18 cellular contexts compared by ENCODE assay signal in the genomic region with DNA sequence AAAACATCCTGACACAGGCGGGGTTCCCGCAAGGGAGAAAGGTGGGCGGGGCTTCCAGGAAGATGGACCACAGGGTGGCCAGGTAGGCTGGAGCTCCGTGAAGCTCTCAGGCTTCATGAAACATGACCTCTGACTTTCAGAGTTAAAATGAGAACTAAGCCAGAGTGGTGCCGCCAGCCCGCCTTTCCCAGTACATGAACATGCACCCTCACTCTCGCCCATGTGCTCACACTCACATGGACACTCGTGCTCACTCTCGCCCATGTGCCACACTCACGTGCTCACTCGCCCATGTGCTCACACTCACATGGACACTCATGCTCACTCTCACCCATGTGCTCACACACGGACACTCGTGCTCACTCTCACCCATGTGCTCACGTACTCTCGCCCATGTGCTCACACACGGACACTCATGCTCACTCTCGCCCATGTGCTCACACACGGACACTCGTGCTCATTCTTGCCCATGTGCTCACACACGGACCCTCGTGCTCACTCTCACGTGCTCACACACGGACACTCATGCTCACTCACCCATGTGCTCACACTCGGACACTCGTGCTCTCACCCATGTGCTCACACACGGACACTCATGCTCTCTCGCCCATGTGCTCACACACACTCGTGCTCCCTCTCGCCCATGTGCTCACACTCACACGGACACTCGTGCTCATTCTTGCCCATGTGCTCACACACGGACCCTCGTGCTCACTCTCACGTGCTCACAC. TPM values are rescaled to one million over a fixed set of nuclear protein-coding genes. Genes with fewer than 3 reads are reported as not detected.
A peak's percentile ranks its signal among the peaks of the same experiment; 100 is the strongest.
DNase-seq lines count a peak whose midpoint lies in the region; ATAC-seq, FAIRE-seq and TF ChIP-seq lines count a peak whose summit lies in the region.
"Had no signal": no experiment of that assay in that cellular context is flagged by ENCODE, and none has a peak within 500 bp of the region (broad histone marks: within the 10 kb centered on the region; RNA-seq: fewer than 3 reads in every experiment).

No MANE protein-coding gene starts in this region.

- H2AFZ ChIP-seq in neural progenitor cell (replicated peaks) = no peak overlapping the region

- H3K9me3 ChIP-seq in neural progenitor cell (ENCODE audit: low read depth) = no peaks in the 10 kb centered on the region
- H3K9me3 ChIP-seq: colonic mucosa, gastrocnemius medialis had no signal

- H3K4me3 Mint-ChIP-seq in activated CD8-positive, alpha-beta T cell treated with anti-CD3 and anti-CD28 coated beads for 36 hours = no peak overlapping the region
- no peak overlapping the region for H3K4me3 Mint-ChIP-seq in activated CD8-positive, alpha-beta T cell treated with anti-CD3 and anti-CD28 coated beads, Interleukin-2, amount 10 ng/mL, durations not matched to agents 7 days and 5 days
- H3K4me3 Mint-ChIP-seq in activated naive CD8-positive, alpha-beta T cell treated with anti-CD3 and anti-CD28 coated beads, Interleukin-2, amount 50 U/mL, for 24 hours = no peak overlapping the region
- H3K4me3 Mint-ChIP-seq in neural progenitor cell = peak overlapping the region; percentile 7

- no peak overlapping the region for H3K9ac ChIP-seq in neural progenitor cell

- H3K4me3 ChIP-seq in neural progenitor cell = no peak overlapping the region
- H3K4me3 ChIP-seq: colonic mucosa, gastrocnemius medialis, SK-N-MC had no signal

- FAIRE-seq in GM12891 (lab: Jason Lieb, UNC) = peak; percentile 76

- H3K36me3 Mint-ChIP-seq in activated CD8-positive, alpha-beta T cell treated with anti-CD3 and anti-CD28 coated beads for 36 hours (ENCODE audit: low read depth) = peaks cover 35% of the 10 kb centered on the region
- peaks cover 39% of the 10 kb centered on the region for H3K36me3 Mint-ChIP-seq in activated CD8-positive, alpha-beta T cell treated with anti-CD3 and anti-CD28 coated beads, Interleukin-2, amount 10 ng/mL, durations not matched to agents 7 days and 5 days (ENCODE audit: low read depth)
- H3K36me3 Mint-ChIP-seq in activated naive CD8-positive, alpha-beta T cell treated with anti-CD3 and anti-CD28 coated beads, Interleukin-2, amount 50 U/mL, for 24 hours (ENCODE audit: low read depth) = peaks cover 33% of the 10 kb centered on the region
- peaks cover 28% of the 10 kb centered on the region for H3K36me3 Mint-ChIP-seq in neural progenitor cell

- H3F3A ChIP-seq in neural progenitor cell (ENCODE audit: low read depth) = peaks cover 18% of the 10 kb centered on the region

- H3K4me1 Mint-ChIP-seq in activated CD8-positive, alpha-beta T cell treated with anti-CD3 and anti-CD28 coated beads for 36 hours (ENCODE audit: low read depth) = peaks cover 17% of the 10 kb centered on the region
- H3K4me1 Mint-ChIP-seq in activated CD8-positive, alpha-beta T cell treated with anti-CD3 and anti-CD28 coated beads, Interleukin-2, amount 10 ng/mL, durations not matched to agents 7 days and 5 days (ENCODE audit: low read depth) = peaks cover 15% of the 10 kb centered on the region
- H3K4me1 Mint-ChIP-seq in activated naive CD8-positive, alpha-beta T cell treated with anti-CD3 and anti-CD28 coated beads, Interleukin-2, amount 50 U/mL, for 24 hours = peaks cover 11% of the 10 kb centered on the region
- peaks cover 6% of the 10 kb centered on the region for H3K4me1 Mint-ChIP-seq in neural progenitor cell

- POLR2A ChIA-PET in activated CD8-positive, alpha-beta T cell treated with anti-CD3 and anti-CD28 coated beads for 36 hours (lab: Charles Lee) = no interaction called here
- POLR2A ChIA-PET in activated CD8-positive, alpha-beta T cell treated with anti-CD3 and anti-CD28 coated beads, Interleukin-2, amount 10 ng/mL, durations not matched to agents 7 days and 5 days (lab: Charles Lee) = no interaction called here

- H3K27me3 Mint-ChIP-seq in activated CD8-positive, alpha-beta T cell treated with anti-CD3 and anti-CD28 coated beads for 36 hours = no peaks in the 10 kb centered on the region
- H3K27me3 Mint-ChIP-seq in activated CD8-positive, alpha-beta T cell treated with anti-CD3 and anti-CD28 coated beads, Interleukin-2, amount 10 ng/mL, durations not matched to agents 7 days and 5 days (ENCODE audit: low read depth) = no peaks in the 10 kb centered on the region
- no peaks in the 10 kb centered on the region for H3K27me3 Mint-ChIP-seq in activated naive CD8-positive, alpha-beta T cell treated with anti-CD3 and anti-CD28 coated beads, Interleukin-2, amount 50 U/mL, for 24 hours
- peaks cover 8% of the 10 kb centered on the region for H3K27me3 Mint-ChIP-seq in neural progenitor cell (ENCODE audit: insufficient read depth, low read depth)

- no peak for DNase-seq in activated CD8-positive, alpha-beta T cell treated with anti-CD3 and anti-CD28 coated beads for 36 hours
- DNase-seq in activated CD8-positive, alpha-beta T cell treated with anti-CD3 and anti-CD28 coated beads, Interleukin-2, amount 10 ng/mL, durations not matched to agents 7 days and 5 days = no peak
- DNase-seq in GM12891 (ENCODE audit: insufficient read length, low spot score) (no peak), neural progenitor cell (ENCODE audit: low spot score) (no peak)
- no peak for DNase-seq in activated naive CD8-positive, alpha-beta T cell treated with anti-CD3 and anti-CD28 coated beads, Interleukin-2, amount 50 U/mL, for 24 hours
- DNase-seq: activated CD4-positive, alpha-beta T cell treated with anti-CD3 and anti-CD28 coated beads, Interleukin-2, amount 50 U/mL, for 48 hours; colonic mucosa; gastrocnemius medialis; GF-D8; IMR-90; NCI-H1930; NCI-H510A; stimulated activated CD4-positive, alpha-beta T cell treated with anti-CD3 and anti-CD28 coated beads, Interleukin-15, amount 100 ng/mL, for 24 hours had no signal

- intact Hi-C loops in activated CD8-positive, alpha-beta T cell treated with anti-CD3 and anti-CD28 coated beads for 36 hours (cut with micrococcal nuclease) = no loop called here

- H3K4me1 ChIP-seq in neural progenitor cell = no peaks in the 10 kb centered on the region
- H3K4me1 ChIP-seq: colonic mucosa, gastrocnemius medialis had no signal

- no peak for TF ChIP-seq CTCF in activated CD8-positive, alpha-beta T cell treated with anti-CD3 and anti-CD28 coated beads for 36 hours (IDR thresholded peaks at IDR 0.05)
- no peak for TF ChIP-seq CTCF in neural progenitor cell (IDR thresholded peaks at IDR 0.05)

- no peaks in the 10 kb centered on the region for H3K9me3 Mint-ChIP-seq in activated CD8-positive, alpha-beta T cell treated with anti-CD3 and anti-CD28 coated beads for 36 hours
- H3K9me3 Mint-ChIP-seq in activated CD8-positive, alpha-beta T cell treated with anti-CD3 and anti-CD28 coated beads, Interleukin-2, amount 10 ng/mL, durations not matched to agents 7 days and 5 days (ENCODE audit: insufficient read depth) = no peaks in the 10 kb centered on the region
- no peaks in the 10 kb centered on the region for H3K9me3 Mint-ChIP-seq in activated naive CD8-positive, alpha-beta T cell treated with anti-CD3 and anti-CD28 coated beads, Interleukin-2, amount 50 U/mL, for 24 hours
- H3K9me3 Mint-ChIP-seq in neural progenitor cell = peaks cover 3% of the 10 kb centered on the region

- H3K27ac ChIP-seq in neural progenitor cell = no peak overlapping the region
- H3K27ac ChIP-seq: colonic mucosa, epithelial cell of prostate, SK-N-MC had no signal

- no peaks in the 10 kb centered on the region for H3K27me3 ChIP-seq in neural progenitor cell
- H3K27me3 ChIP-seq: colonic mucosa, gastrocnemius medialis had no signal

- H3K79me2 ChIP-seq in neural progenitor cell (ENCODE audit: low read depth) = no peaks in the 10 kb centered on the region

- peak; percentile 50 for TF ChIP-seq POLR2A in GM12891 (IDR thresholded peaks at IDR 0.05; ENCODE audit: low read depth, low read length)

- no peaks in the 10 kb centered on the region for H3K36me3 ChIP-seq in neural progenitor cell

- CTCF ChIA-PET in activated CD8-positive, alpha-beta T cell treated with anti-CD3 and anti-CD28 coated beads for 36 hours (lab: Charles Lee) = no interaction called here
- CTCF ChIA-PET in activated CD8-positive, alpha-beta T cell treated with anti-CD3 and anti-CD28 coated beads, Interleukin-2, amount 10 ng/mL, durations not matched to agents 7 days and 5 days (lab: Charles Lee) = no interaction called here

- no peak overlapping the region for H3K4me2 ChIP-seq in neural progenitor cell

- ATAC-seq in activated CD8-positive, alpha-beta T cell treated with anti-CD3 and anti-CD28 coated beads for 36 hours = peak; percentile 22
- no peak for ATAC-seq in activated CD8-positive, alpha-beta T cell treated with anti-CD3 and anti-CD28 coated beads, Interleukin-2, amount 10 ng/mL, durations not matched to agents 7 days and 5 days
- ATAC-seq in activated naive CD8-positive, alpha-beta T cell treated with anti-CD3 and anti-CD28 coated beads, Interleukin-2, amount 50 U/mL, for 24 hours = no peak
- ATAC-seq in HG03521 (IDR thresholded peaks at IDR 0.05; ENCODE audit: unreplicated experiment) (no peak), HG02610 (IDR thresholded peaks at IDR 0.05; ENCODE audit: unreplicated experiment) (no peak), GM21528 (IDR thresholded peaks at IDR 0.05; ENCODE audit: low FRiP score, unreplicated experiment) (no peak)
- ATAC-seq: gastrocnemius medialis had no signal

- H3K27ac Mint-ChIP-seq in activated CD8-positive, alpha-beta T cell treated with anti-CD3 and anti-CD28 coated beads for 36 hours = peak overlapping the region; percentile 48
- H3K27ac Mint-ChIP-seq in activated CD8-positive, alpha-beta T cell treated with anti-CD3 and anti-CD28 coated beads, Interleukin-2, amount 10 ng/mL, durations not matched to agents 7 days and 5 days = no peak overlapping the region
- H3K27ac Mint-ChIP-seq in activated naive CD8-positive, alpha-beta T cell treated with anti-CD3 and anti-CD28 coated beads, Interleukin-2, amount 50 U/mL, for 24 hours = peak overlapping the region; percentile 39
- no peak overlapping the region for H3K27ac Mint-ChIP-seq in neural progenitor cell

- no peaks in the 10 kb centered on the region for H4K20me1 ChIP-seq in neural progenitor cell (ENCODE audit: low read depth)

RNA-seq across cellular contexts. Expression of gene RNH1, which starts 10.0 kb away (rescaled TPM):
- total RNA-seq in activated CD8-positive, alpha-beta T cell treated with anti-CD3 and anti-CD28 coated beads for 36 hours = 100 to 1,000 TPM; 105 to 110 TPM
- 100 to 1,000 TPM; 104 to 105 TPM for total RNA-seq in activated CD8-positive, alpha-beta T cell treated with anti-CD3 and anti-CD28 coated beads, Interleukin-2, amount 10 ng/mL, durations not matched to agents 7 days and 5 days
- 81.8 TPM for polyA plus RNA-seq in GM12891 (2012; ENCODE audit: low read depth, missing spikeins)
- total RNA-seq in neural progenitor cell (ENCODE audit: low replicate concordance) = 10.5 and 44.8 TPM in 2 replicates

RNA-seq across cellular contexts. Expression of gene HRAS, which starts 38.4 kb away (rescaled TPM):
- 10 to 100 TPM; 30.4 to 34.6 TPM for total RNA-seq in activated CD8-positive, alpha-beta T cell treated with anti-CD3 and anti-CD28 coated beads for 36 hours
- 10 to 100 TPM; 58.7 to 68.9 TPM for total RNA-seq in activated CD8-positive, alpha-beta T cell treated with anti-CD3 and anti-CD28 coated beads, Interleukin-2, amount 10 ng/mL, durations not matched to agents 7 days and 5 days
- 19.9 TPM for polyA plus RNA-seq in GM12891 (2012; ENCODE audit: low read depth, missing spikeins)
- 21.2 and 32.3 TPM in 2 replicates for total RNA-seq in neural progenitor cell (ENCODE audit: low replicate concordance)

RNA-seq across cellular contexts. Expression of gene LRRC56, which starts 40.3 kb away (rescaled TPM):
- under 1 TPM; 0.67 to 0.99 TPM for total RNA-seq in activated CD8-positive, alpha-beta T cell treated with anti-CD3 and anti-CD28 coated beads for 36 hours
- 1 to 10 TPM; 1.9 to 2.2 TPM for total RNA-seq in activated CD8-positive, alpha-beta T cell treated with anti-CD3 and anti-CD28 coated beads, Interleukin-2, amount 10 ng/mL, durations not matched to agents 7 days and 5 days
- polyA plus RNA-seq in GM12891 (2012; ENCODE audit: low read depth, missing spikeins) = 0.49 TPM
- 0.45 and 1.4 TPM in 2 replicates for total RNA-seq in neural progenitor cell (ENCODE audit: low replicate concordance)

RNA-seq across cellular contexts. Expression of gene PTDSS2, which starts 46.9 kb away (rescaled TPM):
- 10 to 100 TPM; 17.4 to 18.0 TPM for total RNA-seq in activated CD8-positive, alpha-beta T cell treated with anti-CD3 and anti-CD28 coated beads for 36 hours
- total RNA-seq in activated CD8-positive, alpha-beta T cell treated with anti-CD3 and anti-CD28 coated beads, Interleukin-2, amount 10 ng/mL, durations not matched to agents 7 days and 5 days = 10 to 100 TPM; 24.6 to 26.1 TPM
- 7.6 TPM for polyA plus RNA-seq in GM12891 (2012; ENCODE audit: low read depth, missing spikeins)
- total RNA-seq in neural progenitor cell (ENCODE audit: low replicate concordance) = 24.7 and 44.2 TPM in 2 replicates

RNA-seq across cellular contexts. Expression of gene ANO9, which starts 55.2 kb away (rescaled TPM):
- total RNA-seq in activated CD8-positive, alpha-beta T cell treated with anti-CD3 and anti-CD28 coated beads for 36 hours = 10 to 100 TPM; 28.2 to 29.0 TPM
- 10 to 100 TPM; 72.6 to 78.9 TPM for total RNA-seq in activated CD8-positive, alpha-beta T cell treated with anti-CD3 and anti-CD28 coated beads, Interleukin-2, amount 10 ng/mL, durations not matched to agents 7 days and 5 days
- 30.5 TPM for polyA plus RNA-seq in GM12891 (2012; ENCODE audit: low read depth, missing spikeins)
- total RNA-seq in neural progenitor cell (ENCODE audit: low replicate concordance) = 1.3 and 4.7 TPM in 2 replicates
- total RNA-seq: IMR-90 had no signal
- polyA plus RNA-seq: IMR-90 had no signal

Comparison
In these comparisons a context has a peak if more than half of its experiments do, and no peak if none do; other contexts are left out.
1. H3K27ac Mint-ChIP-seq: peak in activated CD8-positive, alpha-beta T cell treated with anti-CD3 and anti-CD28 coated beads for 36 hours (single experiment) and activated naive CD8-positive, alpha-beta T cell treated with anti-CD3 and anti-CD28 coated beads, Interleukin-2, amount 50 U/mL, for 24 hours (single experiment); none in activated CD8-positive, alpha-beta T cell treated with anti-CD3 and anti-CD28 coated beads, Interleukin-2, amount 10 ng/mL, durations not matched to agents 7 days and 5 days (single experiment) and neural progenitor cell (single experiment).